Comparison of ENCODE assay signal across 1 cellular context in the genomic region with DNA sequence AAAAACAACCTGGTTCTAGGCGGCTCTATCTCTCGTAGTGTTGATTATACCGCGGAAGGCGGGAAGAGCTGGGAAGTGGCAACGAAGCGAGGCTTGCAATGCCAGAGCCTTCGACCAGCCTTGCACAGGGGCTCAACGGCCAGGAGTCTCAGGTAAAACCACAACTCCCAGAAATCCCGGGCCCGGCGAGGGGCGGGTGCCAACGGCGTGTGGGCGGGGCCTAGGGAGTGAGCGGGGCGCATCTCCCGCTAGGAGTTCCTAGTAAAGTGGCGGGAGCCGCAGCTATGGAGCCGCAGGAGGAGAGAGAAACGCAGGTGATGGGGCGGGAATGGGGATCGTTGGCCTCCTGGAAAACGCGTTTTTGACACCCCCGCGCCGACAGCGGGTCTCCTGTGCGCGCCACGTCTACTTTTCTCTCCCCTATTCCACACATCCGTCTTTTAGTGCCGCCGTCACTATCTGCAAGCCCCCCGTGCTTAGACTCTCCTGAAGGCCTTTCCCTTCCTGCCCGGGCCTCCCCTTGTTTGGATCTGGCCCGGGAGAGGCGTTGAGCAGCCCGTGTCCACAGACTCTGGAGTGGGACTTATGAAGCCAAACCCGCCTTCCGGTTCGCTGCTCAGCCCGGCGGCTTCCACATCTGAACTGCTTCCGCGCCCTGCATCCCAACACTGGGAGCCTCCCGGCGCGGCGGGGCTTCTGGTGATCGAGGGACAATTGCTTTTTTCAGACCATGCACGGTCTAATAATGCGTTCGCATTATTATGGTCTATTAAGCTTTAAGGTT.
TF ChIP-seq lines count a peak whose summit lies in the region.

A gene with protein sequence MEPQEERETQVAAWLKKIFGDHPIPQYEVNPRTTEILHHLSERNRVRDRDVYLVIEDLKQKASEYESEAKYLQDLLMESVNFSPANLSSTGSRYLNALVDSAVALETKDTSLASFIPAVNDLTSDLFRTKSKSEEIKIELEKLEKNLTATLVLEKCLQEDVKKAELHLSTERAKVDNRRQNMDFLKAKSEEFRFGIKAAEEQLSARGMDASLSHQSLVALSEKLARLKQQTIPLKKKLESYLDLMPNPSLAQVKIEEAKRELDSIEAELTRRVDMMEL (plus strand): TSS at position 258 of the 784 bp plus-strand sequence. CDS start 27 bp downstream, at position 285.

TF ChIP-seq in HEK293, 187 proteins besides CTCF, POLR2A, EP300 and RAD21 (continued from another document):
- TF ChIP-seq, protein P1, sequence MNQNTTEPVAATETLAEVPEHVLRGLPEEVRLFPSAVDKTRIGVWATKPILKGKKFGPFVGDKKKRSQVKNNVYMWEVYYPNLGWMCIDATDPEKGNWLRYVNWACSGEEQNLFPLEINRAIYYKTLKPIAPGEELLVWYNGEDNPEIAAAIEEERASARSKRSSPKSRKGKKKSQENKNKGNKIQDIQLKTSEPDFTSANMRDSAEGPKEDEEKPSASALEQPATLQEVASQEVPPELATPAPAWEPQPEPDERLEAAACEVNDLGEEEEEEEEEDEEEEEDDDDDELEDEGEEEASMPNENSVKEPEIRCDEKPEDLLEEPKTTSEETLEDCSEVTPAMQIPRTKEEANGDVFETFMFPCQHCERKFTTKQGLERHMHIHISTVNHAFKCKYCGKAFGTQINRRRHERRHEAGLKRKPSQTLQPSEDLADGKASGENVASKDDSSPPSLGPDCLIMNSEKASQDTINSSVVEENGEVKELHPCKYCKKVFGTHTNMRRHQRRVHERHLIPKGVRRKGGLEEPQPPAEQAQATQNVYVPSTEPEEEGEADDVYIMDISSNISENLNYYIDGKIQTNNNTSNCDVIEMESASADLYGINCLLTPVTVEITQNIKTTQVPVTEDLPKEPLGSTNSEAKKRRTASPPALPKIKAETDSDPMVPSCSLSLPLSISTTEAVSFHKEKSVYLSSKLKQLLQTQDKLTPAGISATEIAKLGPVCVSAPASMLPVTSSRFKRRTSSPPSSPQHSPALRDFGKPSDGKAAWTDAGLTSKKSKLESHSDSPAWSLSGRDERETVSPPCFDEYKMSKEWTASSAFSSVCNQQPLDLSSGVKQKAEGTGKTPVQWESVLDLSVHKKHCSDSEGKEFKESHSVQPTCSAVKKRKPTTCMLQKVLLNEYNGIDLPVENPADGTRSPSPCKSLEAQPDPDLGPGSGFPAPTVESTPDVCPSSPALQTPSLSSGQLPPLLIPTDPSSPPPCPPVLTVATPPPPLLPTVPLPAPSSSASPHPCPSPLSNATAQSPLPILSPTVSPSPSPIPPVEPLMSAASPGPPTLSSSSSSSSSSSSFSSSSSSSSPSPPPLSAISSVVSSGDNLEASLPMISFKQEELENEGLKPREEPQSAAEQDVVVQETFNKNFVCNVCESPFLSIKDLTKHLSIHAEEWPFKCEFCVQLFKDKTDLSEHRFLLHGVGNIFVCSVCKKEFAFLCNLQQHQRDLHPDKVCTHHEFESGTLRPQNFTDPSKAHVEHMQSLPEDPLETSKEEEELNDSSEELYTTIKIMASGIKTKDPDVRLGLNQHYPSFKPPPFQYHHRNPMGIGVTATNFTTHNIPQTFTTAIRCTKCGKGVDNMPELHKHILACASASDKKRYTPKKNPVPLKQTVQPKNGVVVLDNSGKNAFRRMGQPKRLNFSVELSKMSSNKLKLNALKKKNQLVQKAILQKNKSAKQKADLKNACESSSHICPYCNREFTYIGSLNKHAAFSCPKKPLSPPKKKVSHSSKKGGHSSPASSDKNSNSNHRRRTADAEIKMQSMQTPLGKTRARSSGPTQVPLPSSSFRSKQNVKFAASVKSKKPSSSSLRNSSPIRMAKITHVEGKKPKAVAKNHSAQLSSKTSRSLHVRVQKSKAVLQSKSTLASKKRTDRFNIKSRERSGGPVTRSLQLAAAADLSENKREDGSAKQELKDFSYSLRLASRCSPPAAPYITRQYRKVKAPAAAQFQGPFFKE (tag by site-specific recombination; IDR thresholded peaks at IDR 0.05; ENCODE audit: borderline replicate concordance) = no peak
- TF ChIP-seq SCRT2 (tag by site-specific recombination; IDR thresholded peaks at IDR 0.05) (no peak), ZNF133 (tag by site-specific recombination; IDR thresholded peaks at IDR 0.05) (0 out of 2 replicates have a peak, but pooled peaks have one; percentile 11), ZNF501 (tag by site-specific recombination; IDR thresholded peaks at IDR 0.05) (peak; percentile 96), ZNF48 (tag by site-specific recombination; IDR thresholded peaks at IDR 0.05) (no peak), ZNF2 (tag by site-specific recombination; IDR thresholded peaks at IDR 0.05) (0 out of 2 replicates have a peak, but pooled peaks have one; percentile 41), ZNF221 (tag by site-specific recombination; IDR thresholded peaks at IDR 0.05; ENCODE audit: borderline replicate concordance) (no peak), ZNF341 (tag by site-specific recombination; IDR thresholded peaks at IDR 0.05; ENCODE audit: low read depth) (0 out of 2 replicates have a peak, but pooled peaks have one; percentile 13), ZBTB48 (tag by site-specific recombination; IDR thresholded peaks at IDR 0.05) (no peak), ZNF394 (tag by site-specific recombination; IDR thresholded peaks at IDR 0.05; ENCODE audit: borderline replicate concordance) (peak; percentile 44; the same call in 1 of the 2 replicates), ZNF426 (tag by site-specific recombination; IDR thresholded peaks at IDR 0.05) (no peak), SP3 (tag by site-specific recombination; IDR thresholded peaks at IDR 0.05) (peak; percentile 95), ZNF510 (tag by site-specific recombination; IDR thresholded peaks at IDR 0.05; ENCODE audit: insufficient replicate concordance) (no peak), ZNF768 (tag by site-specific recombination; IDR thresholded peaks at IDR 0.05) (no peak), ZNF792 (tag by site-specific recombination; IDR thresholded peaks at IDR 0.05) (peak; percentile 73; the same call in 1 of the 2 replicates), ZNF423 (tag by site-specific recombination; IDR thresholded peaks at IDR 0.05) (no peak), ZFP69B (tag by site-specific recombination; IDR thresholded peaks at IDR 0.05) (0 out of 2 replicates have a peak, but pooled peaks have one; percentile 23), ZNF561 (tag by site-specific recombination; IDR thresholded peaks at IDR 0.05; ENCODE audit: borderline replicate concordance) (peak; percentile 76; the same call in 1 of the 2 replicates), ZNF416 (tag by site-specific recombination; IDR thresholded peaks at IDR 0.05) (no peak), HOXA7 (CRISPR knock-in tag; IDR thresholded peaks at IDR 0.05; ENCODE audit: borderline replicate concordance) (no peak), EGR2 (tag by site-specific recombination; IDR thresholded peaks at IDR 0.05; ENCODE audit: low read depth) (0 out of 2 replicates have a peak, but pooled peaks have one; percentile 6), ZNF24 (tag by site-specific recombination; IDR thresholded peaks at IDR 0.05) (no peak), GFI1B (tag by site-specific recombination; IDR thresholded peaks at IDR 0.05) (no peak), GLIS2 (tag by site-specific recombination; IDR thresholded peaks at IDR 0.05) (peak; percentile 73), MYNN (tag by site-specific recombination; IDR thresholded peaks at IDR 0.05; ENCODE audit: borderline replicate concordance) (no peak), ZIC2 (tag by site-specific recombination; IDR thresholded peaks at IDR 0.05) (peak; percentile 49)
- TF ChIP-seq, protein P2, sequence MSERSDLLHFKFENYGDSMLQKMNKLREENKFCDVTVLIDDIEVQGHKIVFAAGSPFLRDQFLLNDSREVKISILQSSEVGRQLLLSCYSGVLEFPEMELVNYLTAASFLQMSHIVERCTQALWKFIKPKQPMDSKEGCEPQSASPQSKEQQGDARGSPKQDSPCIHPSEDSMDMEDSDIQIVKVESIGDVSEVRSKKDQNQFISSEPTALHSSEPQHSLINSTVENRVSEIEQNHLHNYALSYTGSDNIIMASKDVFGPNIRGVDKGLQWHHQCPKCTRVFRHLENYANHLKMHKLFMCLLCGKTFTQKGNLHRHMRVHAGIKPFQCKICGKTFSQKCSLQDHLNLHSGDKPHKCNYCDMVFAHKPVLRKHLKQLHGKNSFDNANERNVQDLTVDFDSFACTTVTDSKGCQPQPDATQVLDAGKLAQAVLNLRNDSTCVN (tag by site-specific recombination; optimal IDR thresholded peaks at IDR 0.05) = peak; percentile 34
- TF ChIP-seq, protein P3, sequence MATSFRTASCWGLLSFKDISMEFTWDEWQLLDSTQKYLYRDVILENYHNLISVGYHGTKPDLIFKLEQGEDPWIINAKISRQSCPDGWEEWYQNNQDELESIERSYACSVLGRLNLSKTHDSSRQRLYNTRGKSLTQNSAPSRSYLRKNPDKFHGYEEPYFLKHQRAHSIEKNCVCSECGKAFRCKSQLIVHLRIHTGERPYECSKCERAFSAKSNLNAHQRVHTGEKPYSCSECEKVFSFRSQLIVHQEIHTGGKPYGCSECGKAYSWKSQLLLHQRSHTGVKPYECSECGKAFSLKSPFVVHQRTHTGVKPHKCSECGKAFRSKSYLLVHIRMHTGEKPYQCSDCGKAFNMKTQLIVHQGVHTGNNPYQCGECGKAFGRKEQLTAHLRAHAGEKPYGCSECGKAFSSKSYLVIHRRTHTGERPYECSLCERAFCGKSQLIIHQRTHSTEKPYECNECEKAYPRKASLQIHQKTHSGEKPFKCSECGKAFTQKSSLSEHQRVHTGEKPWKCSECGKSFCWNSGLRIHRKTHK (tag by site-specific recombination; IDR thresholded peaks at IDR 0.05) = no peak
- TF ChIP-seq, protein P4, sequence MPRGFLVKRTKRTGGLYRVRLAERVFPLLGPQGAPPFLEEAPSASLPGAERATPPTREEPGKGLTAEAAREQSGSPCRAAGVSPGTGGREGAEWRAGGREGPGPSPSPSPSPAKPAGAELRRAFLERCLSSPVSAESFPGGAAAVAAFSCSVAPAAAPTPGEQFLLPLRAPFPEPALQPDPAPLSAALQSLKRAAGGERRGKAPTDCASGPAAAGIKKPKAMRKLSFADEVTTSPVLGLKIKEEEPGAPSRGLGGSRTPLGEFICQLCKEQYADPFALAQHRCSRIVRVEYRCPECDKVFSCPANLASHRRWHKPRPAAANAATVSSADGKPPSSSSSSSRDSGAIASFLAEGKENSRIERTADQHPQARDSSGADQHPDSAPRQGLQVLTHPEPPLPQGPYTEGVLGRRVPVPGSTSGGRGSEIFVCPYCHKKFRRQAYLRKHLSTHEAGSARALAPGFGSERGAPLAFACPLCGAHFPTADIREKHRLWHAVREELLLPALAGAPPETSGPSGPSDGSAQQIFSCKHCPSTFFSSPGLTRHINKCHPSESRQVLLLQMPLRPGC (tag by site-specific recombination; IDR thresholded peaks at IDR 0.05) = no peak
- TF ChIP-seq, protein P5, sequence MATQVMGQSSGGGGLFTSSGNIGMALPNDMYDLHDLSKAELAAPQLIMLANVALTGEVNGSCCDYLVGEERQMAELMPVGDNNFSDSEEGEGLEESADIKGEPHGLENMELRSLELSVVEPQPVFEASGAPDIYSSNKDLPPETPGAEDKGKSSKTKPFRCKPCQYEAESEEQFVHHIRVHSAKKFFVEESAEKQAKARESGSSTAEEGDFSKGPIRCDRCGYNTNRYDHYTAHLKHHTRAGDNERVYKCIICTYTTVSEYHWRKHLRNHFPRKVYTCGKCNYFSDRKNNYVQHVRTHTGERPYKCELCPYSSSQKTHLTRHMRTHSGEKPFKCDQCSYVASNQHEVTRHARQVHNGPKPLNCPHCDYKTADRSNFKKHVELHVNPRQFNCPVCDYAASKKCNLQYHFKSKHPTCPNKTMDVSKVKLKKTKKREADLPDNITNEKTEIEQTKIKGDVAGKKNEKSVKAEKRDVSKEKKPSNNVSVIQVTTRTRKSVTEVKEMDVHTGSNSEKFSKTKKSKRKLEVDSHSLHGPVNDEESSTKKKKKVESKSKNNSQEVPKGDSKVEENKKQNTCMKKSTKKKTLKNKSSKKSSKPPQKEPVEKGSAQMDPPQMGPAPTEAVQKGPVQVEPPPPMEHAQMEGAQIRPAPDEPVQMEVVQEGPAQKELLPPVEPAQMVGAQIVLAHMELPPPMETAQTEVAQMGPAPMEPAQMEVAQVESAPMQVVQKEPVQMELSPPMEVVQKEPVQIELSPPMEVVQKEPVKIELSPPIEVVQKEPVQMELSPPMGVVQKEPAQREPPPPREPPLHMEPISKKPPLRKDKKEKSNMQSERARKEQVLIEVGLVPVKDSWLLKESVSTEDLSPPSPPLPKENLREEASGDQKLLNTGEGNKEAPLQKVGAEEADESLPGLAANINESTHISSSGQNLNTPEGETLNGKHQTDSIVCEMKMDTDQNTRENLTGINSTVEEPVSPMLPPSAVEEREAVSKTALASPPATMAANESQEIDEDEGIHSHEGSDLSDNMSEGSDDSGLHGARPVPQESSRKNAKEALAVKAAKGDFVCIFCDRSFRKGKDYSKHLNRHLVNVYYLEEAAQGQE (tag by site-specific recombination; IDR thresholded peaks at IDR 0.05) = no peak
- TF ChIP-seq, protein P6, sequence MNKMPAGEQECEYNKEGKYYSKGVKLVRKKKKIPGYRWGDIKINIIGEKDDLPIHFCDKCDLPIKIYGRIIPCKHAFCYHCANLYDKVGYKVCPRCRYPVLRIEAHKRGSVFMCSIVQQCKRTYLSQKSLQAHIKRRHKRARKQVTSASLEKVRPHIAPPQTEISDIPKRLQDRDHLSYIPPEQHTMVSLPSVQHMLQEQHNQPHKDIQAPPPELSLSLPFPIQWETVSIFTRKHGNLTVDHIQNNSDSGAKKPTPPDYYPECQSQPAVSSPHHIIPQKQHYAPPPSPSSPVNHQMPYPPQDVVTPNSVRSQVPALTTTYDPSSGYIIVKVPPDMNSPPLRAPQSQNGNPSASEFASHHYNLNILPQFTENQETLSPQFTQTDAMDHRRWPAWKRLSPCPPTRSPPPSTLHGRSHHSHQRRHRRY (tag by site-specific recombination; IDR thresholded peaks at IDR 0.05) = no peak
- TF ChIP-seq, protein P7, sequence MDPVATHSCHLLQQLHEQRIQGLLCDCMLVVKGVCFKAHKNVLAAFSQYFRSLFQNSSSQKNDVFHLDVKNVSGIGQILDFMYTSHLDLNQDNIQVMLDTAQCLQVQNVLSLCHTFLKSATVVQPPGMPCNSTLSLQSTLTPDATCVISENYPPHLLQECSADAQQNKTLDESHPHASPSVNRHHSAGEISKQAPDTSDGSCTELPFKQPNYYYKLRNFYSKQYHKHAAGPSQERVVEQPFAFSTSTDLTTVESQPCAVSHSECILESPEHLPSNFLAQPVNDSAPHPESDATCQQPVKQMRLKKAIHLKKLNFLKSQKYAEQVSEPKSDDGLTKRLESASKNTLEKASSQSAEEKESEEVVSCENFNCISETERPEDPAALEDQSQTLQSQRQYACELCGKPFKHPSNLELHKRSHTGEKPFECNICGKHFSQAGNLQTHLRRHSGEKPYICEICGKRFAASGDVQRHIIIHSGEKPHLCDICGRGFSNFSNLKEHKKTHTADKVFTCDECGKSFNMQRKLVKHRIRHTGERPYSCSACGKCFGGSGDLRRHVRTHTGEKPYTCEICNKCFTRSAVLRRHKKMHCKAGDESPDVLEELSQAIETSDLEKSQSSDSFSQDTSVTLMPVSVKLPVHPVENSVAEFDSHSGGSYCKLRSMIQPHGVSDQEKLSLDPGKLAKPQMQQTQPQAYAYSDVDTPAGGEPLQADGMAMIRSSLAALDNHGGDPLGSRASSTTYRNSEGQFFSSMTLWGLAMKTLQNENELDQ (tag by site-specific recombination; IDR thresholded peaks at IDR 0.05; ENCODE audit: low read depth) = no peak
- TF ChIP-seq, protein P8, sequence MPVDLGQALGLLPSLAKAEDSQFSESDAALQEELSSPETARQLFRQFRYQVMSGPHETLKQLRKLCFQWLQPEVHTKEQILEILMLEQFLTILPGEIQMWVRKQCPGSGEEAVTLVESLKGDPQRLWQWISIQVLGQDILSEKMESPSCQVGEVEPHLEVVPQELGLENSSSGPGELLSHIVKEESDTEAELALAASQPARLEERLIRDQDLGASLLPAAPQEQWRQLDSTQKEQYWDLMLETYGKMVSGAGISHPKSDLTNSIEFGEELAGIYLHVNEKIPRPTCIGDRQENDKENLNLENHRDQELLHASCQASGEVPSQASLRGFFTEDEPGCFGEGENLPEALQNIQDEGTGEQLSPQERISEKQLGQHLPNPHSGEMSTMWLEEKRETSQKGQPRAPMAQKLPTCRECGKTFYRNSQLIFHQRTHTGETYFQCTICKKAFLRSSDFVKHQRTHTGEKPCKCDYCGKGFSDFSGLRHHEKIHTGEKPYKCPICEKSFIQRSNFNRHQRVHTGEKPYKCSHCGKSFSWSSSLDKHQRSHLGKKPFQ (tag by site-specific recombination; IDR thresholded peaks at IDR 0.05) = no peak
TF ChIP-seq in HEK293: peak in this region for 57.
